In the genomic region with DNA sequence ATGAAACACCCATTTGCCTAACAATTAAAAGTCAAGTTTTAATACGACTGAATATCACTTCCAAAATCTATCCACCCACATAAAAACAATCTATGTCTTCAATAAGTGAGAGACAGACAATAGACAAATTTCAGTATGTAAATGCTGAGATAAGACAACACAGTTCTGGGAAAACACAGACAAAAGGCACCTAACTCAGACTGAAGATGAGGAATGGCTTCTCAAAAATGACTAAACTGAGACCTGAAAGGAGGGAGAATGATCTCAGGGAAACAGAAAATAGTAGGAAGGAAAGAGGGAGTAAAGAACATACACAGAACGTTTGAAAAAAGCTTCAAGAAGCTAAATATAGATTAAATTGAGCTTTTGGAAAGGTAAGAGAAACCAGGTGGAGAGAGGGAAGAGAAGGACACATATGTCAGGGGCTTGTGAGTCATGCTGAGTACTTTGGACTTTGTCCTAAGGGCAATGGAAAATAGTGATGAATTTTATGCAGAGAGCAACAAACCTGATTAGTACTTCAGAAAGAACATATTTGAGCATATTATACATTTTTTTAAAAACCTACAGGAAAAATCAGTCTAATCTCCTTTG, we compare ENCODE assay signal across 1 cellular context.
TF ChIP-seq lines count a peak whose summit lies in the region.

No MANE protein-coding gene starts in this region.

TF ChIP-seq in HepG2, 621 proteins besides CTCF, POLR2A, EP300 and RAD21 (continued from another document and continues in another):
- TF ChIP-seq, protein P1, sequence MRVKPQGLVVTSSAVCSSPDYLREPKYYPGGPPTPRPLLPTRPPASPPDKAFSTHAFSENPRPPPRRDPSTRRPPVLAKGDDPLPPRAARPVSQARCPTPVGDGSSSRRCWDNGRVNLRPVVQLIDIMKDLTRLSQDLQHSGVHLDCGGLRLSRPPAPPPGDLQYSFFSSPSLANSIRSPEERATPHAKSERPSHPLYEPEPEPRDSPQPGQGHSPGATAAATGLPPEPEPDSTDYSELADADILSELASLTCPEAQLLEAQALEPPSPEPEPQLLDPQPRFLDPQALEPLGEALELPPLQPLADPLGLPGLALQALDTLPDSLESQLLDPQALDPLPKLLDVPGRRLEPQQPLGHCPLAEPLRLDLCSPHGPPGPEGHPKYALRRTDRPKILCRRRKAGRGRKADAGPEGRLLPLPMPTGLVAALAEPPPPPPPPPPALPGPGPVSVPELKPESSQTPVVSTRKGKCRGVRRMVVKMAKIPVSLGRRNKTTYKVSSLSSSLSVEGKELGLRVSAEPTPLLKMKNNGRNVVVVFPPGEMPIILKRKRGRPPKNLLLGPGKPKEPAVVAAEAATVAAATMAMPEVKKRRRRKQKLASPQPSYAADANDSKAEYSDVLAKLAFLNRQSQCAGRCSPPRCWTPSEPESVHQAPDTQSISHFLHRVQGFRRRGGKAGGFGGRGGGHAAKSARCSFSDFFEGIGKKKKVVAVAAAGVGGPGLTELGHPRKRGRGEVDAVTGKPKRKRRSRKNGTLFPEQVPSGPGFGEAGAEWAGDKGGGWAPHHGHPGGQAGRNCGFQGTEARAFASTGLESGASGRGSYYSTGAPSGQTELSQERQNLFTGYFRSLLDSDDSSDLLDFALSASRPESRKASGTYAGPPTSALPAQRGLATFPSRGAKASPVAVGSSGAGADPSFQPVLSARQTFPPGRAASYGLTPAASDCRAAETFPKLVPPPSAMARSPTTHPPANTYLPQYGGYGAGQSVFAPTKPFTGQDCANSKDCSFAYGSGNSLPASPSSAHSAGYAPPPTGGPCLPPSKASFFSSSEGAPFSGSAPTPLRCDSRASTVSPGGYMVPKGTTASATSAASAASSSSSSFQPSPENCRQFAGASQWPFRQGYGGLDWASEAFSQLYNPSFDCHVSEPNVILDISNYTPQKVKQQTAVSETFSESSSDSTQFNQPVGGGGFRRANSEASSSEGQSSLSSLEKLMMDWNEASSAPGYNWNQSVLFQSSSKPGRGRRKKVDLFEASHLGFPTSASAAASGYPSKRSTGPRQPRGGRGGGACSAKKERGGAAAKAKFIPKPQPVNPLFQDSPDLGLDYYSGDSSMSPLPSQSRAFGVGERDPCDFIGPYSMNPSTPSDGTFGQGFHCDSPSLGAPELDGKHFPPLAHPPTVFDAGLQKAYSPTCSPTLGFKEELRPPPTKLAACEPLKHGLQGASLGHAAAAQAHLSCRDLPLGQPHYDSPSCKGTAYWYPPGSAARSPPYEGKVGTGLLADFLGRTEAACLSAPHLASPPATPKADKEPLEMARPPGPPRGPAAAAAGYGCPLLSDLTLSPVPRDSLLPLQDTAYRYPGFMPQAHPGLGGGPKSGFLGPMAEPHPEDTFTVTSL (CRISPR knock-in tag; IDR thresholded peaks at IDR 0.05; ENCODE audit: borderline replicate concordance): peak; percentile 79; the same call in 1 of the 2 replicates
- TF ChIP-seq HCFC1 (IDR thresholded peaks at IDR 0.05; ENCODE audit: low read depth, low read length) (no peak), MBD4 (IDR thresholded peaks at IDR 0.05; ENCODE audit: borderline replicate concordance, low read length) (no peak), ZNF235 (CRISPR knock-in tag; IDR thresholded peaks at IDR 0.05; ENCODE audit: borderline replicate concordance) (no peak), ZFP90 (CRISPR knock-in tag; IDR thresholded peaks at IDR 0.05; ENCODE audit: borderline replicate concordance) (no peak), NCOR1 (IDR thresholded peaks at IDR 0.05; ENCODE audit: borderline replicate concordance, low read length) (peak; percentile 92), TCF12 (IDR thresholded peaks at IDR 0.05) (no peak), TCF12 (CRISPR knock-in tag; IDR thresholded peaks at IDR 0.05) (no peak), ARHGAP35 (CRISPR knock-in tag; IDR thresholded peaks at IDR 0.05; ENCODE audit: borderline replicate concordance) (no peak), ZNF331 (CRISPR knock-in tag; IDR thresholded peaks at IDR 0.05) (no peak), ZNF224 (CRISPR knock-in tag; IDR thresholded peaks at IDR 0.05) (no peak), ZNF263 (CRISPR knock-in tag; IDR thresholded peaks at IDR 0.05) (no peak), ZNF724P (CRISPR knock-in tag; IDR thresholded peaks at IDR 0.05; ENCODE audit: borderline replicate concordance) (no peak), ZNF207 (IDR thresholded peaks at IDR 0.05; ENCODE audit: borderline replicate concordance) (no peak), ZKSCAN8 (CRISPR knock-in tag; IDR thresholded peaks at IDR 0.05; ENCODE audit: borderline replicate concordance) (no peak), ZNF567 (CRISPR knock-in tag; IDR thresholded peaks at IDR 0.05; ENCODE audit: borderline replicate concordance) (no peak), ZNF75D (CRISPR knock-in tag; IDR thresholded peaks at IDR 0.05; ENCODE audit: borderline replicate concordance) (no peak), KMT2B (CRISPR knock-in tag; IDR thresholded peaks at IDR 0.05) (no peak), ZFP36 (IDR thresholded peaks at IDR 0.05; ENCODE audit: borderline replicate concordance, low read depth, low read length, partially characterized antibody) (no peak), ZNF562 (CRISPR knock-in tag; IDR thresholded peaks at IDR 0.05; ENCODE audit: borderline replicate concordance) (no peak), ZNF253 (CRISPR knock-in tag; IDR thresholded peaks at IDR 0.05; ENCODE audit: borderline replicate concordance) (no peak), BRCA1 (CRISPR knock-in tag; IDR thresholded peaks at IDR 0.05) (no peak), ATF7 (IDR thresholded peaks at IDR 0.05) (no peak), ATF7 (CRISPR knock-in tag; IDR thresholded peaks at IDR 0.05) (no peak), GATA4 (IDR thresholded peaks at IDR 0.05; ENCODE audit: borderline replicate concordance, low read depth) (no peak), ZNF232 (CRISPR knock-in tag; IDR thresholded peaks at IDR 0.05; ENCODE audit: borderline replicate concordance) (peak; percentile 60), ZNF251 (CRISPR knock-in tag; IDR thresholded peaks at IDR 0.05) (no peak), ZNF432 (CRISPR knock-in tag; IDR thresholded peaks at IDR 0.05; ENCODE audit: borderline replicate concordance) (no peak), ZBTB1 (CRISPR knock-in tag; IDR thresholded peaks at IDR 0.05; ENCODE audit: borderline replicate concordance) (no peak), TCF7L2 (IDR thresholded peaks at IDR 0.05; ENCODE audit: low read depth, low read length) (no peak), SKI (IDR thresholded peaks at IDR 0.05; ENCODE audit: partially characterized antibody) (no peak), NFIC (IDR thresholded peaks at IDR 0.05; ENCODE audit: low read length) (0 out of 2 replicates have a peak, but pooled peaks have one; percentile 27), FOSL1 (CRISPR knock-in tag; IDR thresholded peaks at IDR 0.05; ENCODE audit: borderline replicate concordance) (peak; percentile 84), SNRNP70 (IDR thresholded peaks at IDR 0.05; ENCODE audit: low read depth, low read length) (no peak), U2AF2 (IDR thresholded peaks at IDR 0.05; ENCODE audit: low read depth, low read length) (no peak), ZNF501 (CRISPR knock-in tag; IDR thresholded peaks at IDR 0.05) (no peak), ZBTB8A (CRISPR knock-in tag; IDR thresholded peaks at IDR 0.05; ENCODE audit: borderline replicate concordance, low read depth) (no peak), ZFP41 (CRISPR knock-in tag; IDR thresholded peaks at IDR 0.05; ENCODE audit: borderline replicate concordance) (no peak), ZNF101 (CRISPR knock-in tag; IDR thresholded peaks at IDR 0.05; ENCODE audit: borderline replicate concordance, low read depth) (no peak), CENPX (CRISPR knock-in tag; IDR thresholded peaks at IDR 0.05) (no peak)
- TF ChIP-seq, protein P2, sequence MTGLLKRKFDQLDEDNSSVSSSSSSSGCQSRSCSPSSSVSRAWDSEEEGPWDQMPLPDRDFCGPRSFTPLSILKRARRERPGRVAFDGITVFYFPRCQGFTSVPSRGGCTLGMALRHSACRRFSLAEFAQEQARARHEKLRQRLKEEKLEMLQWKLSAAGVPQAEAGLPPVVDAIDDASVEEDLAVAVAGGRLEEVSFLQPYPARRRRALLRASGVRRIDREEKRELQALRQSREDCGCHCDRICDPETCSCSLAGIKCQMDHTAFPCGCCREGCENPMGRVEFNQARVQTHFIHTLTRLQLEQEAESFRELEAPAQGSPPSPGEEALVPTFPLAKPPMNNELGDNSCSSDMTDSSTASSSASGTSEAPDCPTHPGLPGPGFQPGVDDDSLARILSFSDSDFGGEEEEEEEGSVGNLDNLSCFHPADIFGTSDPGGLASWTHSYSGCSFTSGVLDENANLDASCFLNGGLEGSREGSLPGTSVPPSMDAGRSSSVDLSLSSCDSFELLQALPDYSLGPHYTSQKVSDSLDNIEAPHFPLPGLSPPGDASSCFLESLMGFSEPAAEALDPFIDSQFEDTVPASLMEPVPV (CRISPR knock-in tag; IDR thresholded peaks at IDR 0.05): no peak
- TF ChIP-seq, protein P3, sequence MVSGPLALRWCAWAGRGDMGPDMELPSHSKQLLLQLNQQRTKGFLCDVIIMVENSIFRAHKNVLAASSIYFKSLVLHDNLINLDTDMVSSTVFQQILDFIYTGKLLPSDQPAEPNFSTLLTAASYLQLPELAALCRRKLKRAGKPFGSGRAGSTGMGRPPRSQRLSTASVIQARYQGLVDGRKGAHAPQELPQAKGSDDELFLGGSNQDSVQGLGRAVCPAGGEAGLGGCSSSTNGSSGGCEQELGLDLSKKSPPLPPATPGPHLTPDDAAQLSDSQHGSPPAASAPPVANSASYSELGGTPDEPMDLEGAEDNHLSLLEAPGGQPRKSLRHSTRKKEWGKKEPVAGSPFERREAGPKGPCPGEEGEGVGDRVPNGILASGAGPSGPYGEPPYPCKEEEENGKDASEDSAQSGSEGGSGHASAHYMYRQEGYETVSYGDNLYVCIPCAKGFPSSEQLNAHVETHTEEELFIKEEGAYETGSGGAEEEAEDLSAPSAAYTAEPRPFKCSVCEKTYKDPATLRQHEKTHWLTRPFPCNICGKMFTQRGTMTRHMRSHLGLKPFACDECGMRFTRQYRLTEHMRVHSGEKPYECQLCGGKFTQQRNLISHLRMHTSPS (CRISPR knock-in tag; IDR thresholded peaks at IDR 0.05; ENCODE audit: low read depth): no peak
- TF ChIP-seq, protein P4, sequence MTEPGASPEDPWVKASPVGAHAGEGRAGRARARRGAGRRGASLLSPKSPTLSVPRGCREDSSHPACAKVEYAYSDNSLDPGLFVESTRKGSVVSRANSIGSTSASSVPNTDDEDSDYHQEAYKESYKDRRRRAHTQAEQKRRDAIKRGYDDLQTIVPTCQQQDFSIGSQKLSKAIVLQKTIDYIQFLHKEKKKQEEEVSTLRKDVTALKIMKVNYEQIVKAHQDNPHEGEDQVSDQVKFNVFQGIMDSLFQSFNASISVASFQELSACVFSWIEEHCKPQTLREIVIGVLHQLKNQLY (CRISPR knock-in tag; IDR thresholded peaks at IDR 0.05): no peak
- TF ChIP-seq, protein P5, sequence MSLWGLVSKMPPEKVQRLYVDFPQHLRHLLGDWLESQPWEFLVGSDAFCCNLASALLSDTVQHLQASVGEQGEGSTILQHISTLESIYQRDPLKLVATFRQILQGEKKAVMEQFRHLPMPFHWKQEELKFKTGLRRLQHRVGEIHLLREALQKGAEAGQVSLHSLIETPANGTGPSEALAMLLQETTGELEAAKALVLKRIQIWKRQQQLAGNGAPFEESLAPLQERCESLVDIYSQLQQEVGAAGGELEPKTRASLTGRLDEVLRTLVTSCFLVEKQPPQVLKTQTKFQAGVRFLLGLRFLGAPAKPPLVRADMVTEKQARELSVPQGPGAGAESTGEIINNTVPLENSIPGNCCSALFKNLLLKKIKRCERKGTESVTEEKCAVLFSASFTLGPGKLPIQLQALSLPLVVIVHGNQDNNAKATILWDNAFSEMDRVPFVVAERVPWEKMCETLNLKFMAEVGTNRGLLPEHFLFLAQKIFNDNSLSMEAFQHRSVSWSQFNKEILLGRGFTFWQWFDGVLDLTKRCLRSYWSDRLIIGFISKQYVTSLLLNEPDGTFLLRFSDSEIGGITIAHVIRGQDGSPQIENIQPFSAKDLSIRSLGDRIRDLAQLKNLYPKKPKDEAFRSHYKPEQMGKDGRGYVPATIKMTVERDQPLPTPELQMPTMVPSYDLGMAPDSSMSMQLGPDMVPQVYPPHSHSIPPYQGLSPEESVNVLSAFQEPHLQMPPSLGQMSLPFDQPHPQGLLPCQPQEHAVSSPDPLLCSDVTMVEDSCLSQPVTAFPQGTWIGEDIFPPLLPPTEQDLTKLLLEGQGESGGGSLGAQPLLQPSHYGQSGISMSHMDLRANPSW (CRISPR knock-in tag; IDR thresholded peaks at IDR 0.05; ENCODE audit: borderline replicate concordance): no peak
- TF ChIP-seq, protein P6, sequence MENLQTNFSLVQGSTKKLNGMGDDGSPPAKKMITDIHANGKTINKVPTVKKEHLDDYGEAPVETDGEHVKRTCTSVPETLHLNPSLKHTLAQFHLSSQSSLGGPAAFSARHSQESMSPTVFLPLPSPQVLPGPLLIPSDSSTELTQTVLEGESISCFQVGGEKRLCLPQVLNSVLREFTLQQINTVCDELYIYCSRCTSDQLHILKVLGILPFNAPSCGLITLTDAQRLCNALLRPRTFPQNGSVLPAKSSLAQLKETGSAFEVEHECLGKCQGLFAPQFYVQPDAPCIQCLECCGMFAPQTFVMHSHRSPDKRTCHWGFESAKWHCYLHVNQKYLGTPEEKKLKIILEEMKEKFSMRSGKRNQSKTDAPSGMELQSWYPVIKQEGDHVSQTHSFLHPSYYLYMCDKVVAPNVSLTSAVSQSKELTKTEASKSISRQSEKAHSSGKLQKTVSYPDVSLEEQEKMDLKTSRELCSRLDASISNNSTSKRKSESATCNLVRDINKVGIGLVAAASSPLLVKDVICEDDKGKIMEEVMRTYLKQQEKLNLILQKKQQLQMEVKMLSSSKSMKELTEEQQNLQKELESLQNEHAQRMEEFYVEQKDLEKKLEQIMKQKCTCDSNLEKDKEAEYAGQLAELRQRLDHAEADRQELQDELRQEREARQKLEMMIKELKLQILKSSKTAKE (CRISPR knock-in tag; IDR thresholded peaks at IDR 0.05; ENCODE audit: borderline replicate concordance): no peak
- TF ChIP-seq, protein P7, sequence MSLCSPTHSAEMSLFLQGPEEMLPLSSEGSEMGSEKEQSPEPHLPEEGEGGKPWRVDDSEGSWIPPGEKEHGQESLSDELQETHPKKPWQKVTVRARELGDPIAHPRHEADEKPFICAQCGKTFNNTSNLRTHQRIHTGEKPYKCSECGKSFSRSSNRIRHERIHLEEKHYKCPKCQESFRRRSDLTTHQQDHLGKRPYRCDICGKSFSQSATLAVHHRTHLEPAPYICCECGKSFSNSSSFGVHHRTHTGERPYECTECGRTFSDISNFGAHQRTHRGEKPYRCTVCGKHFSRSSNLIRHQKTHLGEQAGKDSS (CRISPR knock-in tag; IDR thresholded peaks at IDR 0.05; ENCODE audit: borderline replicate concordance, low read depth): no peak
- TF ChIP-seq, protein P8, sequence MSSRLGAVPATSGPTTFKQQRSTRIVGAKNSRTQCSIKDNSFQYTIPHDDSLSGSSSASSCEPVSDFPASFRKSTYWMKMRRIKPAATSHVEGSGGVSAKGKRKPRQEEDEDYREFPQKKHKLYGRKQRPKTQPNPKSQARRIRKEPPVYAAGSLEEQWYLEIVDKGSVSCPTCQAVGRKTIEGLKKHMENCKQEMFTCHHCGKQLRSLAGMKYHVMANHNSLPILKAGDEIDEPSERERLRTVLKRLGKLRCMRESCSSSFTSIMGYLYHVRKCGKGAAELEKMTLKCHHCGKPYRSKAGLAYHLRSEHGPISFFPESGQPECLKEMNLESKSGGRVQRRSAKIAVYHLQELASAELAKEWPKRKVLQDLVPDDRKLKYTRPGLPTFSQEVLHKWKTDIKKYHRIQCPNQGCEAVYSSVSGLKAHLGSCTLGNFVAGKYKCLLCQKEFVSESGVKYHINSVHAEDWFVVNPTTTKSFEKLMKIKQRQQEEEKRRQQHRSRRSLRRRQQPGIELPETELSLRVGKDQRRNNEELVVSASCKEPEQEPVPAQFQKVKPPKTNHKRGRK (CRISPR knock-in tag; IDR thresholded peaks at IDR 0.05): no peak
- TF ChIP-seq, protein P9, sequence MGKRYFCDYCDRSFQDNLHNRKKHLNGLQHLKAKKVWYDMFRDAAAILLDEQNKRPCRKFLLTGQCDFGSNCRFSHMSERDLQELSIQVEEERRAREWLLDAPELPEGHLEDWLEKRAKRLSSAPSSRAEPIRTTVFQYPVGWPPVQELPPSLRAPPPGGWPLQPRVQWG (CRISPR knock-in tag; IDR thresholded peaks at IDR 0.05; ENCODE audit: borderline replicate concordance, low read depth): no peak
